22 cellular contexts compared by ENCODE assay signal in the genomic region with DNA sequence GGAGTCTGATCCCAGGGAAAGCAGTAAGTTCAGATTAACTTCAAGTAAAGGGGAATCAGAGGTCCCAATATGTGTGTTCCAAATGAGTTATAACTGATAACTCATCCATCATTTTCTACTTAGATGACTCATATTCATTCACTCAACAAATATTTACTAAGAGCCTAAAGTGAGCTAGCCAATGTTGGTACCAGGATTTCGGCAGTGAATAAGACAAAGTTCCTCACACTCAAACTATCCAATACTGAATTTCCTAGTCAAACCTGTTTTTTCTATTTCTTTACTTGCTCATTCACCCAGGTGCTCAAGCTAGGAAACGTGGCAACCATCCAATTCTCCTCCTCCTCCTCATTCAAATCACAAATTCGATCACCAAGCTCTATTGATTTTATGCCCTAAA. TPM values are rescaled to one million over a fixed set of nuclear protein-coding genes. Genes with fewer than 3 reads are reported as not detected.
DNase-seq lines count a peak whose midpoint lies in the region; ATAC-seq, FAIRE-seq and TF ChIP-seq lines count a peak whose summit lies in the region.
"Had no signal": no experiment of that assay in that cellular context is flagged by ENCODE, and none has a peak within 500 bp of the region (broad histone marks: within the 10 kb centered on the region; RNA-seq: fewer than 3 reads in every experiment).

No MANE protein-coding gene starts in this region.

- DNase-seq in activated T-cell treated with anti-CD3 and anti-CD28 coated beads, Interleukin-2, amount 50 U/mL, for 72 hours = no peak
- no peak for DNase-seq in activated T-cell treated with anti-CD3 and anti-CD28 coated beads for 4 hours
- no peak for DNase-seq in endothelial cell of umbilical vein (ENCODE audit: low read depth, low spot score)
- no peak for DNase-seq in GM03348 (ENCODE audit: low spot score)
- DNase-seq: activated CD4-positive, alpha-beta T cell treated with anti-CD3 and anti-CD28 coated beads, Interleukin-2, amount 50 U/mL, for 1 hour; activated T-cell treated with anti-CD3 and anti-CD28 coated beads, Interleukin-2, amount 50 U/mL, for 1 hour; brain microvascular endothelial cell; DMS153; NCI-H1092; NCI-H2081; NK-92 treated with Interleukin-12 subunit alpha and Interleukin-12 subunit beta, amount 100 ng/mL, for 24 hours; stimulated activated CD4-positive, alpha-beta T cell treated with anti-CD3 and anti-CD28 coated beads, Interleukin-4, amount 100 ng/mL, for 1 hour had no signal

- H3K36me3 ChIP-seq in HUES6 (ENCODE audit: control insufficient read depth, insufficient read depth, low read length) (peaks cover 88% of the 10 kb centered on the region), endothelial cell of umbilical vein (ENCODE audit: control insufficient read depth in 2 of 2, extremely low read depth in 1 of 2, insufficient read depth in 2 of 2, low read length in 2 of 2) (peaks cover 14 to 21% of the 10 kb centered on the region in 2 experiments), neutrophil (peaks cover 88% of the 10 kb centered on the region)

- dilution Hi-C loops in endothelial cell of umbilical vein (cut with MboI; ENCODE audit: extremely low pct_ligation_motif_present, low sequenced_read_pairs) = no loop called here

- H3K4me1 Mint-ChIP-seq in activated T-cell treated with anti-CD3 and anti-CD28 coated beads, Interleukin-2, amount 50 U/mL, for 72 hours (ENCODE audit: low read depth) = peaks cover 23% of the 10 kb centered on the region
- H3K4me1 Mint-ChIP-seq: mesothelial cell of epicardium had no signal

- H3K4me1 ChIP-seq in HUES6 (ENCODE audit: control insufficient read depth, insufficient read depth, low read length) (peaks cover 17% of the 10 kb centered on the region), endothelial cell of umbilical vein (ENCODE audit: control insufficient read depth, extremely low read depth, insufficient read depth, low read length) (no peaks in the 10 kb centered on the region), neutrophil (ENCODE audit: control insufficient read depth in 1 of 2, insufficient read depth in 1 of 2, low read depth in 1 of 2, low read length in 1 of 2) (peaks cover 10 to 35% of the 10 kb centered on the region in 2 experiments)

- no peak for ATAC-seq in activated T-cell treated with anti-CD3 and anti-CD28 coated beads, Interleukin-2, amount 50 U/mL, for 72 hours (replicated peaks in 1 of 2)
- ATAC-seq in HG02981 (IDR thresholded peaks at IDR 0.05; ENCODE audit: unreplicated experiment) (no peak), GM18858 (IDR thresholded peaks at IDR 0.05; ENCODE audit: unreplicated experiment) (no peak)

- TF ChIP-seq POLR2A in endothelial cell of umbilical vein (IDR thresholded peaks at IDR 0.05; ENCODE audit: low read depth, low read length) = no peak

- CTCF ChIA-PET in endothelial cell of umbilical vein (lab: Charles Lee) = interaction anchor here (1.1 to 1.3 kb wide), 4 partner anchors 11 to 148 kb away, joined by 3 to 7 read pairs (median 4); no protein-coding TSS in a partner anchor

- H3K79me2 ChIP-seq in endothelial cell of umbilical vein (ENCODE audit: control insufficient read depth, insufficient read depth, low read length) = peaks cover 2% of the 10 kb centered on the region

- 0 out of 2 replicates have a peak overlapping the region, but pooled peaks have one; percentile 74 for H3K27ac ChIP-seq in HUES6 (ENCODE audit: low read depth, low read length)
- no peak overlapping the region for H3K27ac ChIP-seq in endothelial cell of umbilical vein (ENCODE audit: insufficient read depth, low read depth, low read length)
- H3K27ac ChIP-seq in neutrophil = peak overlapping the region; percentile 52
- H3K27ac ChIP-seq: BLaER1 treated with 17β-estradiol and CSF1 and Interleukin-3, amounts not matched to agents 10 nM and 100 nM; brain microvascular endothelial cell; KMS-11 had no signal

- H3K9me3 ChIP-seq in HUES6 (ENCODE audit: control insufficient read depth, insufficient read depth, low read depth, low read length) = no peaks in the 10 kb centered on the region
- H3K9me3 ChIP-seq in endothelial cell of umbilical vein (replicated peaks; ENCODE audit: control insufficient read depth, insufficient read depth, low read length) = no peaks in the 10 kb centered on the region
- no peaks in the 10 kb centered on the region for H3K9me3 ChIP-seq in neutrophil
- H3K9me3 ChIP-seq: BLaER1 treated with 17β-estradiol and CSF1 and Interleukin-3, amounts not matched to agents 10 nM and 100 nM had no signal

- H4K20me1 ChIP-seq in endothelial cell of umbilical vein (replicated peaks; ENCODE audit: control insufficient read depth, extremely low read depth, insufficient read depth, low read length) = peaks cover 3% of the 10 kb centered on the region

- BruUV-seq in endothelial cell of umbilical vein (replicated peaks; lab: Mats Ljungman, UMichigan) = no TSS peak

- no peak overlapping the region for H3K4me2 ChIP-seq in endothelial cell of umbilical vein (ENCODE audit: insufficient read depth, low read length)
- H3K4me2 ChIP-seq: BLaER1 treated with 17β-estradiol and CSF1 and Interleukin-3, amounts not matched to agents 10 nM and 100 nM; KMS-11 had no signal

- no peak overlapping the region for H3K4me3 Mint-ChIP-seq in activated T-cell treated with anti-CD3 and anti-CD28 coated beads, Interleukin-2, amount 50 U/mL, for 72 hours
- H3K4me3 Mint-ChIP-seq: mesothelial cell of epicardium had no signal

- H3K9ac ChIP-seq in HUES6 (ENCODE audit: low read length) (no peak overlapping the region), endothelial cell of umbilical vein (replicated peaks; ENCODE audit: extremely low read depth, insufficient read depth, low read length) (no peak overlapping the region)
- H3K9ac ChIP-seq: BLaER1 treated with 17β-estradiol and CSF1 and Interleukin-3, amounts not matched to agents 10 nM and 100 nM; KMS-11 had no signal

- H3K27ac Mint-ChIP-seq in activated T-cell treated with anti-CD3 and anti-CD28 coated beads, Interleukin-2, amount 50 U/mL, for 72 hours = peak overlapping the region; percentile 12
- H3K27ac Mint-ChIP-seq: mesothelial cell of epicardium had no signal

- H3K4me3 ChIP-seq in HUES6 (ENCODE audit: low read depth, low read length) = no peak overlapping the region
- H3K4me3 ChIP-seq in endothelial cell of umbilical vein (replicated peaks in 1 of 3; ENCODE audit: insufficient read depth in 1 of 3, low read depth in 1 of 3, low read length in 3 of 3) = no peak overlapping the region
- no peak overlapping the region for H3K4me3 ChIP-seq in neutrophil (ENCODE audit: low read depth in 1 of 2, low read length in 1 of 2)
- H3K4me3 ChIP-seq: BLaER1 treated with 17β-estradiol and CSF1 and Interleukin-3, amounts not matched to agents 10 nM and 100 nM had no signal

- POLR2A ChIA-PET in endothelial cell of umbilical vein (lab: Charles Lee) = no interaction called here

- intact Hi-C loops in endothelial cell of umbilical vein (cut with micrococcal nuclease) = no loop called here

- H2AFZ ChIP-seq in endothelial cell of umbilical vein (ENCODE audit: low read depth, low read length) = no peak overlapping the region

- H3K9me1 ChIP-seq in endothelial cell of umbilical vein (replicated peaks; ENCODE audit: control insufficient read depth, extremely low read depth, insufficient read depth, low read length) = no peaks in the 10 kb centered on the region

- H3K27me3 ChIP-seq in HUES6 (ENCODE audit: control insufficient read depth, insufficient read depth, low read length) (no peaks in the 10 kb centered on the region), endothelial cell of umbilical vein (ENCODE audit: control insufficient read depth in 2 of 2, insufficient read depth in 2 of 2, low read length in 2 of 2) (no peaks in the 10 kb centered on the region), neutrophil (no peaks in the 10 kb centered on the region)
- H3K27me3 ChIP-seq: BLaER1 treated with 17β-estradiol and CSF1 and Interleukin-3, amounts not matched to agents 10 nM and 100 nM; brain microvascular endothelial cell had no signal

- no peaks in the 10 kb centered on the region for H3K27me3 Mint-ChIP-seq in activated T-cell treated with anti-CD3 and anti-CD28 coated beads, Interleukin-2, amount 50 U/mL, for 72 hours (ENCODE audit: low read depth)

- FAIRE-seq in endothelial cell of umbilical vein (lab: Jason Lieb, UNC) = no peak
- FAIRE-seq: A204.1, small intestine, urothelium cell line had no signal

- TF ChIP-seq CTCF in endothelial cell of umbilical vein (IDR thresholded peaks at IDR 0.05; ENCODE audit: extremely low read depth in 1 of 2, insufficient read depth in 1 of 2, low read depth in 1 of 2, low read length in 2 of 2) = no peak
- no peak for TF ChIP-seq CTCF in neutrophil (IDR thresholded peaks at IDR 0.05)

- no peaks in the 10 kb centered on the region for H3K9me3 Mint-ChIP-seq in activated T-cell treated with anti-CD3 and anti-CD28 coated beads, Interleukin-2, amount 50 U/mL, for 72 hours
- H3K9me3 Mint-ChIP-seq: mesothelial cell of epicardium had no signal

- H3K36me3 Mint-ChIP-seq in activated T-cell treated with anti-CD3 and anti-CD28 coated beads, Interleukin-2, amount 50 U/mL, for 72 hours (ENCODE audit: insufficient read depth in 2 of 2) = peaks cover 4 to 24% of the 10 kb centered on the region in 2 donors

TF ChIP-seq in endothelial cell of umbilical vein, 7 proteins besides CTCF, POLR2A, EP300 and RAD21 (continues in another document):
- TF ChIP-seq FOS (IDR thresholded peaks at IDR 0.05; ENCODE audit: borderline replicate concordance, insufficient read depth, low read length) (no peak), GATA2 (IDR thresholded peaks at IDR 0.05; ENCODE audit: insufficient read depth, insufficient read length, low read depth, low read length) (no peak)

RNA-seq across cellular contexts. Expression of gene FBXW2, which starts 25.8 kb away (rescaled TPM):
- total RNA-seq in activated T-cell treated with anti-CD3 and anti-CD28 coated beads, Interleukin-2, amount 50 U/mL, for 72 hours = 10 to 100 TPM; 72.6 to 78.5 TPM
- total RNA-seq in endothelial cell of umbilical vein = 70.2 and 72.3 TPM in 2 replicates
- polyA plus RNA-seq in endothelial cell of umbilical vein = 23.9 and 32.5 TPM in 2 replicates
- polyA plus RNA-seq in endothelial cell of umbilical vein (2011; cell fraction: cytosol; rRNA removed) = 33.5 and 34.1 TPM in 2 replicates
- 49.8 and 63.3 TPM in 2 replicates for polyA plus RNA-seq in endothelial cell of umbilical vein (2011; cell fraction: nucleus; rRNA removed)
- polyA plus RNA-seq in endothelial cell of umbilical vein (2012) = 35.9 and 53.8 TPM in 2 replicates
- 82.9 and 87.9 TPM in 2 replicates for polyA minus RNA-seq in endothelial cell of umbilical vein
- polyA minus RNA-seq in endothelial cell of umbilical vein (2011; cell fraction: cytosol; rRNA and poly(A)+ RNA removed) = 32.4 TPM
- polyA minus RNA-seq in endothelial cell of umbilical vein (2011; cell fraction: nucleus; rRNA and poly(A)+ RNA removed) = 31.7 and 35.1 TPM in 2 replicates

RNA-seq across cellular contexts. Expression of gene MEGF9, which starts 53.2 kb away (rescaled TPM):
- total RNA-seq in activated T-cell treated with anti-CD3 and anti-CD28 coated beads, Interleukin-2, amount 50 U/mL, for 72 hours = 1 to 10 TPM; 5.5 to 7.4 TPM
- 11.1 and 13.0 TPM in 2 replicates for total RNA-seq in endothelial cell of umbilical vein
- polyA plus RNA-seq in endothelial cell of umbilical vein = 3.5 and 4.0 TPM in 2 replicates
- polyA plus RNA-seq in endothelial cell of umbilical vein (2011; cell fraction: cytosol; rRNA removed) = 4.6 and 5.1 TPM in 2 replicates
- 3.7 and 4.0 TPM in 2 replicates for polyA plus RNA-seq in endothelial cell of umbilical vein (2011; cell fraction: nucleus; rRNA removed)
- 13.6 and 13.8 TPM in 2 replicates for polyA plus RNA-seq in endothelial cell of umbilical vein (2012)
- polyA minus RNA-seq in endothelial cell of umbilical vein = 7.6 and 8.1 TPM in 2 replicates
- 7.7 TPM for polyA minus RNA-seq in endothelial cell of umbilical vein (2011; cell fraction: cytosol; rRNA and poly(A)+ RNA removed)
- 3.8 and 5.0 TPM in 2 replicates for polyA minus RNA-seq in endothelial cell of umbilical vein (2011; cell fraction: nucleus; rRNA and poly(A)+ RNA removed)
